1 cellular context compared by ENCODE assay signal in the genomic region with DNA sequence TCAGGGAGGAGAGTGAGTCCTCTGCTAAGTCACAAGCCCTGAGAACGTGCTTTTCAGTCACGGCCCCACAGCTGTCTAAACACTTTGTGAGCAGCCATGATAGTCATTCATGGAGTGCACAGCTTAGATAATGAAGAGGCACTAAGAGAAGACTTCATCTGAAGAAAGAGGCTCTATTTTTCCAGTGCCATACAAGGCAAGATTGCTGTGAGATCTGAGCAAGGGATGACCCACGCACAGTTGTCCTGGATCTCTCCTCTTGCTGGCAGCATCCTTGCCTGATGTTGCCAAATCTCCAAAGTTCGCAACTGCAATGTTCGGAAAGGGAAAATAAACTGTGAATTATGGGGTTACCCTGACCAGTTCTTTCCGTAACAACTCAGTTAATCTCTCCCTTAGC.
TF ChIP-seq lines count a peak whose summit lies in the region.

No MANE protein-coding gene starts in this region.

TF ChIP-seq in GM23338, 12 proteins besides CTCF, POLR2A, EP300 and RAD21 (continued from another document):
- TF ChIP-seq, protein P1, sequence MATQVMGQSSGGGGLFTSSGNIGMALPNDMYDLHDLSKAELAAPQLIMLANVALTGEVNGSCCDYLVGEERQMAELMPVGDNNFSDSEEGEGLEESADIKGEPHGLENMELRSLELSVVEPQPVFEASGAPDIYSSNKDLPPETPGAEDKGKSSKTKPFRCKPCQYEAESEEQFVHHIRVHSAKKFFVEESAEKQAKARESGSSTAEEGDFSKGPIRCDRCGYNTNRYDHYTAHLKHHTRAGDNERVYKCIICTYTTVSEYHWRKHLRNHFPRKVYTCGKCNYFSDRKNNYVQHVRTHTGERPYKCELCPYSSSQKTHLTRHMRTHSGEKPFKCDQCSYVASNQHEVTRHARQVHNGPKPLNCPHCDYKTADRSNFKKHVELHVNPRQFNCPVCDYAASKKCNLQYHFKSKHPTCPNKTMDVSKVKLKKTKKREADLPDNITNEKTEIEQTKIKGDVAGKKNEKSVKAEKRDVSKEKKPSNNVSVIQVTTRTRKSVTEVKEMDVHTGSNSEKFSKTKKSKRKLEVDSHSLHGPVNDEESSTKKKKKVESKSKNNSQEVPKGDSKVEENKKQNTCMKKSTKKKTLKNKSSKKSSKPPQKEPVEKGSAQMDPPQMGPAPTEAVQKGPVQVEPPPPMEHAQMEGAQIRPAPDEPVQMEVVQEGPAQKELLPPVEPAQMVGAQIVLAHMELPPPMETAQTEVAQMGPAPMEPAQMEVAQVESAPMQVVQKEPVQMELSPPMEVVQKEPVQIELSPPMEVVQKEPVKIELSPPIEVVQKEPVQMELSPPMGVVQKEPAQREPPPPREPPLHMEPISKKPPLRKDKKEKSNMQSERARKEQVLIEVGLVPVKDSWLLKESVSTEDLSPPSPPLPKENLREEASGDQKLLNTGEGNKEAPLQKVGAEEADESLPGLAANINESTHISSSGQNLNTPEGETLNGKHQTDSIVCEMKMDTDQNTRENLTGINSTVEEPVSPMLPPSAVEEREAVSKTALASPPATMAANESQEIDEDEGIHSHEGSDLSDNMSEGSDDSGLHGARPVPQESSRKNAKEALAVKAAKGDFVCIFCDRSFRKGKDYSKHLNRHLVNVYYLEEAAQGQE (IDR thresholded peaks at IDR 0.05; ENCODE audit: unreplicated experiment), result no peak
- TF ChIP-seq JUNB (IDR thresholded peaks at IDR 0.05; ENCODE audit: unreplicated experiment) (no peak), EZH2 (IDR thresholded peaks at IDR 0.05; ENCODE audit: low read depth, unreplicated experiment) (no peak), POLR2AphosphoS5 (IDR thresholded peaks at IDR 0.05; ENCODE audit: low read depth) (no peak), EZH2phosphoT487 (IDR thresholded peaks at IDR 0.05; ENCODE audit: unreplicated experiment) (no peak)
- TF ChIP-seq, protein P2, sequence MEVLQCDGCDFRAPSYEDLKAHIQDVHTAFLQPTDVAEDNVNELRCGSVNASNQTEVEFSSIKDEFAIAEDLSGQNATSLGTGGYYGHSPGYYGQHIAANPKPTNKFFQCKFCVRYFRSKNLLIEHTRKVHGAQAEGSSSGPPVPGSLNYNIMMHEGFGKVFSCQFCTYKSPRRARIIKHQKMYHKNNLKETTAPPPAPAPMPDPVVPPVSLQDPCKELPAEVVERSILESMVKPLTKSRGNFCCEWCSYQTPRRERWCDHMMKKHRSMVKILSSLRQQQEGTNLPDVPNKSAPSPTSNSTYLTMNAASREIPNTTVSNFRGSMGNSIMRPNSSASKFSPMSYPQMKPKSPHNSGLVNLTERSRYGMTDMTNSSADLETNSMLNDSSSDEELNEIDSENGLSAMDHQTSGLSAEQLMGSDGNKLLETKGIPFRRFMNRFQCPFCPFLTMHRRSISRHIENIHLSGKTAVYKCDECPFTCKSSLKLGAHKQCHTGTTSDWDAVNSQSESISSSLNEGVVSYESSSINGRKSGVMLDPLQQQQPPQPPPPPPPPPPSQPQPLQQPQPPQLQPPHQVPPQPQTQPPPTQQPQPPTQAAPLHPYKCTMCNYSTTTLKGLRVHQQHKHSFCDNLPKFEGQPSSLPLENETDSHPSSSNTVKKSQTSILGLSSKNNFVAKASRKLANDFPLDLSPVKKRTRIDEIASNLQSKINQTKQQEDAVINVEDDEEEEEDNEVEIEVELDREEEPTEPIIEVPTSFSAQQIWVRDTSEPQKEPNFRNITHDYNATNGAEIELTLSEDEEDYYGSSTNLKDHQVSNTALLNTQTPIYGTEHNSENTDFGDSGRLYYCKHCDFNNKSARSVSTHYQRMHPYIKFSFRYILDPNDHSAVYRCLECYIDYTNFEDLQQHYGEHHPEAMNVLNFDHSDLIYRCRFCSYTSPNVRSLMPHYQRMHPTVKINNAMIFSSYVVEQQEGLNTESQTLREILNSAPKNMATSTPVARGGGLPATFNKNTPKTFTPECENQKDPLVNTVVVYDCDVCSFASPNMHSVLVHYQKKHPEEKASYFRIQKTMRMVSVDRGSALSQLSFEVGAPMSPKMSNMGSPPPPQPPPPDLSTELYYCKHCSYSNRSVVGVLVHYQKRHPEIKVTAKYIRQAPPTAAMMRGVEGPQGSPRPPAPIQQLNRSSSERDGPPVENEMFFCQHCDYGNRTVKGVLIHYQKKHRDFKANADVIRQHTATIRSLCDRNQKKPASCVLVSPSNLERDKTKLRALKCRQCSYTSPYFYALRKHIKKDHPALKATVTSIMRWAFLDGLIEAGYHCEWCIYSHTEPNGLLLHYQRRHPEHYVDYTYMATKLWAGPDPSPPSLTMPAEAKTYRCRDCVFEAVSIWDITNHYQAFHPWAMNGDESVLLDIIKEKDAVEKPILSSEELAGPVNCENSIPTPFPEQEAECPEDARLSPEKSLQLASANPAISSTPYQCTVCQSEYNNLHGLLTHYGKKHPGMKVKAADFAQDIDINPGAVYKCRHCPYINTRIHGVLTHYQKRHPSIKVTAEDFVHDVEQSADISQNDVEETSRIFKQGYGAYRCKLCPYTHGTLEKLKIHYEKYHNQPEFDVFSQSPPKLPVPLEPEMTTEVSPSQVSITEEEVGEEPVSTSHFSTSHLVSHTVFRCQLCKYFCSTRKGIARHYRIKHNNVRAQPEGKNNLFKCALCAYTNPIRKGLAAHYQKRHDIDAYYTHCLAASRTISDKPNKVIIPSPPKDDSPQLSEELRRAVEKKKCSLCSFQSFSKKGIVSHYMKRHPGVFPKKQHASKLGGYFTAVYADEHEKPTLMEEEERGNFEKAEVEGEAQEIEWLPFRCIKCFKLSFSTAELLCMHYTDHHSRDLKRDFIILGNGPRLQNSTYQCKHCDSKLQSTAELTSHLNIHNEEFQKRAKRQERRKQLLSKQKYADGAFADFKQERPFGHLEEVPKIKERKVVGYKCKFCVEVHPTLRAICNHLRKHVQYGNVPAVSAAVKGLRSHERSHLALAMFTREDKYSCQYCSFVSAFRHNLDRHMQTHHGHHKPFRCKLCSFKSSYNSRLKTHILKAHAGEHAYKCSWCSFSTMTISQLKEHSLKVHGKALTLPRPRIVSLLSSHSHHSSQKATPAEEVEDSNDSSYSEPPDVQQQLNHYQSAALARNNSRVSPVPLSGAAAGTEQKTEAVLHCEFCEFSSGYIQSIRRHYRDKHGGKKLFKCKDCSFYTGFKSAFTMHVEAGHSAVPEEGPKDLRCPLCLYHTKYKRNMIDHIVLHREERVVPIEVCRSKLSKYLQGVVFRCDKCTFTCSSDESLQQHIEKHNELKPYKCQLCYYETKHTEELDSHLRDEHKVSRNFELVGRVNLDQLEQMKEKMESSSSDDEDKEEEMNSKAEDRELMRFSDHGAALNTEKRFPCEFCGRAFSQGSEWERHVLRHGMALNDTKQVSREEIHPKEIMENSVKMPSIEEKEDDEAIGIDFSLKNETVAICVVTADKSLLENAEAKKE (CRISPR knock-in tag; IDR thresholded peaks at IDR 0.05), result no peak
